8 cellular contexts compared by ENCODE assay signal in genomic region chr2:236180831-236181453, GRCh38. TPM values are rescaled to one million over a fixed set of nuclear protein-coding genes. Genes with fewer than 3 reads are reported as not detected.
DNase-seq lines count a peak whose midpoint lies in the region; ATAC-seq and TF ChIP-seq lines count a peak whose summit lies in the region.

No MANE protein-coding gene starts in this region.

- CTCF ChIA-PET in AG04449 (lab: Yijun Ruan, JAX) = interaction anchor here (0.6 to 12.0 kb wide), 34 partner anchors 9 to 586 kb away, joined by 3 to 429 read pairs (median 4); partner anchors contain the start of gene GBX2

- H3K27me3 ChIP-seq in foreskin keratinocyte = peaks cover 5% of the 10 kb centered on the region

- TF ChIP-seq CTCF in AG04449 (IDR thresholded peaks at IDR 0.05; ENCODE audit: insufficient read depth, low read length, missing control alignments) (peak; percentile 59), GM12873 (IDR thresholded peaks at IDR 0.05; ENCODE audit: insufficient read depth, low read depth, low read length, missing control alignments) (peak; percentile 57), VCaP (conservative IDR thresholded peaks at IDR 0.05) (peak; percentile 88), foreskin keratinocyte (conservative IDR thresholded peaks at IDR 0.05) (peak; percentile 91)

- POLR2A ChIA-PET in AG04449 (lab: Yijun Ruan, JAX) = no interaction called here

- peaks cover 7% of the 10 kb centered on the region for H3K4me1 ChIP-seq in foreskin keratinocyte

- no peak overlapping the region for H3K4me3 ChIP-seq in AG04449 (ENCODE audit: low read depth, low read length)

- peak; percentile 44 for ATAC-seq in foreskin keratinocyte
- ATAC-seq in GM18511 (IDR thresholded peaks at IDR 0.05; ENCODE audit: unreplicated experiment) = no peak
- no peak for ATAC-seq in HG03571 (IDR thresholded peaks at IDR 0.05; ENCODE audit: unreplicated experiment)

- H3K27ac ChIP-seq in VCaP (no peak overlapping the region), foreskin keratinocyte (no peak overlapping the region)

- DNase-seq in AG04449 (ENCODE audit: low read depth, low spot score) = no peak
- peak; percentile 69 for DNase-seq in NCI-H2196 (lab: John Stamatoyannopoulos, UW; ENCODE audit: unreplicated experiment)
- DNase-seq in foreskin keratinocyte = peak in 1 of 2 donors; percentile 50
- DNase-seq in retina = peak; percentile 78

RNA-seq across cellular contexts. Expression of gene GBX2, which starts 12.8 kb away (rescaled TPM):
- 0.14 and 0.24 TPM in 2 replicates for total RNA-seq in foreskin keratinocyte
- 0.14 and 0.27 TPM in 2 replicates for polyA plus RNA-seq in foreskin keratinocyte
